In genomic region chr15:89430530-89431341, GRCh38 we compare ENCODE assay signal across 1 cellular context.
TF ChIP-seq lines count a peak whose summit lies in the region.

No MANE protein-coding gene starts in this region.

TF ChIP-seq in HEK293, 187 proteins besides CTCF, POLR2A, EP300 and RAD21 (continued from another document):
- no peak for TF ChIP-seq PRDM2 (tag by site-specific recombination; IDR thresholded peaks at IDR 0.05; ENCODE audit: borderline replicate concordance)
- TF ChIP-seq ZBTB20 (tag by site-specific recombination; IDR thresholded peaks at IDR 0.05): no peak
- no peak for TF ChIP-seq KLF8 (tag by site-specific recombination; IDR thresholded peaks at IDR 0.05)
- no peak for TF ChIP-seq ZBTB21 (tag by site-specific recombination; IDR thresholded peaks at IDR 0.05)
- no peak for TF ChIP-seq KLF10 (tag by site-specific recombination; IDR thresholded peaks at IDR 0.05)
- no peak for TF ChIP-seq ZNF530 (tag by site-specific recombination; IDR thresholded peaks at IDR 0.05; ENCODE audit: low read depth)
- no peak for TF ChIP-seq ZNF274 (IDR thresholded peaks at IDR 0.05; ENCODE audit: low read length)
- TF ChIP-seq ZNF274 (tag by site-specific recombination; IDR thresholded peaks at IDR 0.05; ENCODE audit: borderline replicate concordance): no peak
- no peak for TF ChIP-seq ZNF623 (tag by site-specific recombination; IDR thresholded peaks at IDR 0.05)
- no peak for TF ChIP-seq ZFP69B (tag by site-specific recombination; IDR thresholded peaks at IDR 0.05)
- no peak for TF ChIP-seq ZNF558 (tag by site-specific recombination; IDR thresholded peaks at IDR 0.05)
- TF ChIP-seq ZNF677 (tag by site-specific recombination; IDR thresholded peaks at IDR 0.05): no peak
- no peak for TF ChIP-seq ZNF175 (tag by site-specific recombination; IDR thresholded peaks at IDR 0.05)
- no peak for TF ChIP-seq ZNF292 (tag by site-specific recombination; IDR thresholded peaks at IDR 0.05; ENCODE audit: borderline replicate concordance, low read depth)
- no peak for TF ChIP-seq ZNF146 (tag by site-specific recombination; IDR thresholded peaks at IDR 0.05)
- no peak for TF ChIP-seq ZNF837 (tag by site-specific recombination; IDR thresholded peaks at IDR 0.05)
- TF ChIP-seq ZNF184 (tag by site-specific recombination; IDR thresholded peaks at IDR 0.05): no peak
- TF ChIP-seq ZNF664 (tag by site-specific recombination; IDR thresholded peaks at IDR 0.05): no peak
- no peak for TF ChIP-seq ZFP3 (tag by site-specific recombination; IDR thresholded peaks at IDR 0.05; ENCODE audit: low read depth)
- no peak for TF ChIP-seq ZNF155 (tag by site-specific recombination; IDR thresholded peaks at IDR 0.05)
- peak; percentile 47; the same call in 1 of the 2 replicates for TF ChIP-seq ZNF600 (tag by site-specific recombination; IDR thresholded peaks at IDR 0.05)
